Comparison of ENCODE assay signal across 8 cellular contexts in the genomic region with DNA sequence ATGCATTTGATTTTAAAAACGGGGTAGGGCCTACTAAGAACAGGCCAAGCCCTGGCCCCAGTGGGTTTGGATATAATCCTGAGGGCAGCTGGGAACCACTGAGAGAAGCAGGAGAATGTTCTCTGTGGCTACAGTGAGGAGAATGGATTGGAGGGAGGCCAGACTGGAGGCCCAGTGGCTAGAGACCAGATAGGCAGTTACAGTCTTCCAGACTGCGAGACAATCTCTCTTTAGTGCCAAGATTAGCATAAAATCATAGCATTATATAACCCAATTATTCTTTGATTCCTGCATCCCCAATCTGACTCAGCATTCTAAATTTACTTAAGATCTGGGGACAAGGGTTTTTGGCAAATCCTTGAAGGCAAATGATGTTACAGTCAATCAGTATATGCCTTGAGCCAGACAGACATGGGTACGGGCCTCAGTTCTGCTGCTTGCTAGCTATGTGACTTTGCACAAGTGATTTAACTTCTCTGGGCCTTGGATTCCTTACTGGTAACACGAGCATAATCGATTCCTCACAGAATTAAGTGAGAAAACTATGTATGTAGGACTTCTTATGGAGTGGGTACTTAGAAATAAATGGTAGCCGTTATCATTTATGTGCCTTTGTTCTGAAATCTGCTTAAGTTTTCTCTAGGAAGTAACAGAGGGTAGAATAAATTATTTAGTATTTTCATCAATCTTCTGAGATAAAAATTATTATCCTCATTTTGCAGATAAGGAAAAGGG. TPM values are rescaled to one million over a fixed set of nuclear protein-coding genes. Genes with fewer than 3 reads are reported as not detected.
DNase-seq lines count a peak whose midpoint lies in the region; ATAC-seq and TF ChIP-seq lines count a peak whose summit lies in the region.

No MANE protein-coding gene starts in this region.

- H3K4me1 ChIP-seq in CD4-positive, alpha-beta memory T cell (ENCODE audit: insufficient read depth, low read length) = peaks cover 43% of the 10 kb centered on the region
- peaks cover 44 to 70% of the 10 kb centered on the region in 2 donors for H3K4me1 ChIP-seq in gastrocnemius medialis

- no peaks in the 10 kb centered on the region for H3K27me3 ChIP-seq in CD4-positive, alpha-beta memory T cell (ENCODE audit: insufficient read depth, low read length)
- no peaks in the 10 kb centered on the region for H3K27me3 ChIP-seq in gastrocnemius medialis

- ATAC-seq in activated T-helper 17 cell treated with anti-CD3 and anti-CD28 coated beads, Interleukin-2, amount 50 U/mL, for 72 hours (replicated peaks) = no peak
- peak in 1 of 2 donors; percentile 5 for ATAC-seq in left cardiac atrium
- no peak for ATAC-seq in gastrocnemius medialis

- CTCF ChIA-PET in CD4-positive, alpha-beta memory T cell (lab: Charles Lee; ENCODE audit: partially characterized antibody) = interaction anchor here (1.2 to 3.4 kb wide), 5 partner anchors 69 to 169 kb away, joined by 3 to 11 read pairs (median 5); no protein-coding TSS in a partner anchor

- H3K4me3 Mint-ChIP-seq in CD4-positive, alpha-beta memory T cell = peak overlapping the region in 1 of 8 donors; percentile 91
- H3K4me3 Mint-ChIP-seq in activated T-helper 17 cell treated with anti-CD3 and anti-CD28 coated beads, Interleukin-2, amount 50 U/mL, for 72 hours = peak overlapping the region; percentile 84

- intact Hi-C loops in CD4-positive, alpha-beta memory T cell (cut with micrococcal nuclease) = loop anchor here (1.0 kb wide), 1 partner anchor 69 kb away; no protein-coding TSS in a partner anchor
- intact Hi-C loops in left cardiac atrium (cut with DNase I) (loop anchor here in 1 of 2 donors (10.0 kb wide), 1 partner anchor 60 kb away; no protein-coding TSS in a partner anchor), gastrocnemius medialis (cut with DNase I; ENCODE audit: low total_unique reads) (loop anchor here (1.0 kb wide), 1 partner anchor 106 kb away; no protein-coding TSS in a partner anchor)

- H3K4me3 ChIP-seq in CD4-positive, alpha-beta memory T cell (ENCODE audit: low read length in 2 of 2) = no peak overlapping the region
- no peak overlapping the region for H3K4me3 ChIP-seq in gastrocnemius medialis

- peaks cover 0 to 14% of the 10 kb centered on the region in 2 donors for H3K36me3 Mint-ChIP-seq in CD4-positive, alpha-beta memory T cell
- peaks cover 5% of the 10 kb centered on the region for H3K36me3 Mint-ChIP-seq in activated T-helper 17 cell treated with anti-CD3 and anti-CD28 coated beads, Interleukin-2, amount 50 U/mL, for 72 hours (ENCODE audit: low read depth)

- no peaks in the 10 kb centered on the region for H3K27me3 Mint-ChIP-seq in CD4-positive, alpha-beta memory T cell
- no peaks in the 10 kb centered on the region for H3K27me3 Mint-ChIP-seq in activated T-helper 17 cell treated with anti-CD3 and anti-CD28 coated beads, Interleukin-2, amount 50 U/mL, for 72 hours

- peaks cover 28 to 55% (median 44%) of the 10 kb centered on the region in 4 donors for H3K4me1 Mint-ChIP-seq in CD4-positive, alpha-beta memory T cell
- H3K4me1 Mint-ChIP-seq in activated T-helper 17 cell treated with anti-CD3 and anti-CD28 coated beads, Interleukin-2, amount 50 U/mL, for 72 hours = peaks cover 26% of the 10 kb centered on the region

- no peaks in the 10 kb centered on the region for H3K9me3 Mint-ChIP-seq in CD4-positive, alpha-beta memory T cell
- no peaks in the 10 kb centered on the region for H3K9me3 Mint-ChIP-seq in activated T-helper 17 cell treated with anti-CD3 and anti-CD28 coated beads, Interleukin-2, amount 50 U/mL, for 72 hours

- H3K27ac Mint-ChIP-seq in CD4-positive, alpha-beta memory T cell = peak overlapping the region in 6 of 7 donors; percentile 13 to 99 (median 87)
- no peak overlapping the region for H3K27ac Mint-ChIP-seq in activated T-helper 17 cell treated with anti-CD3 and anti-CD28 coated beads, Interleukin-2, amount 50 U/mL, for 72 hours

- DNase-seq in CD4-positive, alpha-beta memory T cell = no peak
- DNase-seq in left cardiac atrium (peak; percentile 40), gastrocnemius medialis (no peak), SW480 (ENCODE audit: low spot score) (no peak), KG1 (lab: John Stamatoyannopoulos, UW) (no peak), NCI-H2196 treated with DMSO at 0.1 percent for 48 hours (lab: John Stamatoyannopoulos, UW; ENCODE audit: unreplicated experiment) (no peak), SW 1271 (lab: John Stamatoyannopoulos, UW) (no peak)

- in situ Hi-C loops in gastrocnemius medialis (cut with MboI; ENCODE audit: low sequenced_read_pairs in 4 of 4) = loop anchor here in 3 of 4 donors (5.0 to 10.0 kb wide), 4 partner anchors 68 to 107 kb away; partner anchors contain the start of gene WNK1 (in 1 of the 3)

- no peak for TF ChIP-seq POLR2A in gastrocnemius medialis (IDR thresholded peaks at IDR 0.05)

- POLR2A ChIA-PET in CD4-positive, alpha-beta memory T cell (lab: Charles Lee; ENCODE audit: partially characterized antibody) = interaction anchor here (1.7 to 8.0 kb wide), 5 partner anchors 14 to 115 kb away, joined by 3 to 132 read pairs (median 5); partner anchors contain the start of gene WNK1

- no peaks in the 10 kb centered on the region for H3K9me3 ChIP-seq in CD4-positive, alpha-beta memory T cell (ENCODE audit: control insufficient read depth in 1 of 2, low read length in 2 of 2)
- H3K9me3 ChIP-seq in gastrocnemius medialis = no peaks in the 10 kb centered on the region

- TF ChIP-seq CTCF in gastrocnemius medialis (IDR thresholded peaks at IDR 0.05 in 4 of 5, conservative IDR thresholded peaks at IDR 0.05 in 1 of 5) = no peak

- peak overlapping the region; percentile 89 for H3K27ac ChIP-seq in CD4-positive, alpha-beta memory T cell (ENCODE audit: low read depth, low read length)
- H3K27ac ChIP-seq in gastrocnemius medialis = peak overlapping the region; percentile 91 to 99 (median 96)

- no peaks in the 10 kb centered on the region for H3K36me3 ChIP-seq in CD4-positive, alpha-beta memory T cell (ENCODE audit: insufficient read depth, low read length)
- no peaks in the 10 kb centered on the region for H3K36me3 ChIP-seq in gastrocnemius medialis

RNA-seq across cellular contexts. Expression of gene NINJ2, which starts 18.3 kb away (rescaled TPM):
- 1 to 10 TPM; 3.7 to 4.5 TPM for total RNA-seq in CD4-positive, alpha-beta memory T cell
- polyA plus RNA-seq in CD4-positive, alpha-beta memory T cell = 10 to 100 TPM; 25.5 to 30.3 TPM
- total RNA-seq in activated T-helper 17 cell treated with anti-CD3 and anti-CD28 coated beads, Interleukin-2, amount 50 U/mL, for 72 hours = 10 to 100 TPM in 1 of 2 donors, 1 to 10 TPM in 1; 9.2 to 19.9 TPM
- total RNA-seq in left cardiac atrium (1 to 10 TPM; 5.2 to 7.0 TPM), gastrocnemius medialis (100 to 1,000 TPM in 1 of 4 donors, 10 to 100 TPM in 3; 12.0 to 106 (median 78.5) TPM)
